25 cellular contexts compared by ENCODE assay signal in genomic region chr10:3692331-3692860, GRCh38.
DNase-seq lines count a peak whose midpoint lies in the region; ATAC-seq and TF ChIP-seq lines count a peak whose summit lies in the region.
"Had no signal": no experiment of that assay in that cellular context is flagged by ENCODE, and none has a peak within 500 bp of the region (broad histone marks: within the 10 kb centered on the region; RNA-seq: fewer than 3 reads in every experiment).

No MANE protein-coding gene starts in this region.

- peak in 1 of 2 experiments; percentile 27 for DNase-seq in Caco-2
- DNase-seq in OCI-M1 (lab: John Stamatoyannopoulos, UW), result peak; percentile 30
- DNase-seq in fibroblast of pulmonary artery (ENCODE audit: low read depth), result peak; percentile 20
- no peak for DNase-seq in osteocyte (ENCODE audit: extremely low spot score, unreplicated experiment)
- no peak for DNase-seq in brain microvascular endothelial cell
- no peak for DNase-seq in ecto neural progenitor cell (ENCODE audit: low spot score)
- DNase-seq in NCI-H1105 treated with DMSO at 0.1 percent for 48 hours (lab: John Stamatoyannopoulos, UW), result no peak
- DNase-seq: aorta; BE2C; central memory CD4-positive, alpha-beta T cell; DMS79; dorsolateral prefrontal cortex; foreskin keratinocyte; H7; heart right ventricle; left lung; NCI-H1694 treated with DMSO at 0.1 percent for 48 hours; NCI-H2171 treated with DMSO at 0.1 percent for 48 hours; NCI-H526 treated with DMSO at 0.1 percent for 48 hours had no signal

- H3K27ac Mint-ChIP-seq in Caco-2 (ENCODE audit: unreplicated experiment) (peak overlapping the region; percentile 50), osteocyte (ENCODE audit: unreplicated experiment) (peak overlapping the region; percentile 16)
- H3K27ac Mint-ChIP-seq: activated naive CD4-positive, alpha-beta T cell treated with anti-CD3 and anti-CD28 coated beads, Interleukin-2, amount 50 U/mL, for 24 hours; progenitor cell of endocrine pancreas; WTC11 had no signal

- in situ Hi-C loops in brain microvascular endothelial cell (cut with HindIII; ENCODE audit: low pct_ligation_motif_present, low sequenced_read_pairs), result no loop called here

- H3K9me3 Mint-ChIP-seq in Caco-2 (ENCODE audit: unreplicated experiment), result no peaks in the 10 kb centered on the region
- H3K9me3 Mint-ChIP-seq in osteocyte (ENCODE audit: unreplicated experiment), result no peaks in the 10 kb centered on the region
- H3K9me3 Mint-ChIP-seq: activated naive CD4-positive, alpha-beta T cell treated with anti-CD3 and anti-CD28 coated beads, Interleukin-2, amount 50 U/mL, for 24 hours had no signal

- no peak for ATAC-seq in GM21381 (IDR thresholded peaks at IDR 0.05; ENCODE audit: unreplicated experiment)
- ATAC-seq: foreskin keratinocyte, heart right ventricle, left lung had no signal

- no TSS peak for BruUV-seq in Caco-2 (replicated peaks; lab: Mats Ljungman, UMichigan)

- H3K4me1 ChIP-seq in Caco-2, result peaks cover 25% of the 10 kb centered on the region
- H3K4me1 ChIP-seq: BE2C, left lung had no signal

- H3K27me3 Mint-ChIP-seq in Caco-2 (ENCODE audit: insufficient read depth, unreplicated experiment), result no peaks in the 10 kb centered on the region
- no peaks in the 10 kb centered on the region for H3K27me3 Mint-ChIP-seq in osteocyte (ENCODE audit: unreplicated experiment)
- H3K27me3 Mint-ChIP-seq: activated naive CD4-positive, alpha-beta T cell treated with anti-CD3 and anti-CD28 coated beads, Interleukin-2, amount 50 U/mL, for 24 hours; progenitor cell of endocrine pancreas had no signal

- TF ChIP-seq CTCF in Caco-2 (IDR thresholded peaks at IDR 0.05; ENCODE audit: insufficient read depth in 1 of 2, low read depth in 1 of 2, low read length in 1 of 2, severe bottlenecking in 1 of 2, unreplicated experiment in 1 of 2) (no peak), fibroblast of pulmonary artery (IDR thresholded peaks at IDR 0.05; ENCODE audit: low read length, missing control alignments) (no peak), osteocyte (IDR thresholded peaks at IDR 0.05) (no peak), brain microvascular endothelial cell (IDR thresholded peaks at IDR 0.05; ENCODE audit: low read depth, low read length, missing control alignments) (no peak)

- H3K36me3 ChIP-seq in Caco-2 (ENCODE audit: control insufficient read depth, insufficient read depth, low read length) (no peaks in the 10 kb centered on the region), brain microvascular endothelial cell (replicated peaks) (no peaks in the 10 kb centered on the region)
- H3K36me3 ChIP-seq: BE2C, heart right ventricle, left lung had no signal

- POLR2A ChIA-PET in Caco-2 (lab: Charles Lee), result interaction anchor here (0.6 kb wide), 1 partner anchor 160 kb away, joined by 3 read pairs; no protein-coding TSS in a partner anchor

- H3K4me1 Mint-ChIP-seq in Caco-2 (ENCODE audit: low read depth, unreplicated experiment) (peaks cover 15% of the 10 kb centered on the region), osteocyte (ENCODE audit: unreplicated experiment) (peaks cover 25% of the 10 kb centered on the region)

- no peak overlapping the region for H3K27ac ChIP-seq in brain microvascular endothelial cell
- H3K27ac ChIP-seq: dorsolateral prefrontal cortex, foreskin keratinocyte, KMS-11, left lung, SK-N-MC had no signal

- intact Hi-C loops in Caco-2 (cut with micrococcal nuclease; ENCODE audit: unreplicated experiment), result loop anchor here (1.0 kb wide), 1 partner anchor 10 kb away; no protein-coding TSS in a partner anchor

- H3K9me3 ChIP-seq in Caco-2, result no peaks in the 10 kb centered on the region
- H3K9me3 ChIP-seq: BE2C, heart right ventricle, left lung had no signal

- no peaks in the 10 kb centered on the region for H3K36me3 Mint-ChIP-seq in Caco-2 (ENCODE audit: insufficient read depth, unreplicated experiment)
- H3K36me3 Mint-ChIP-seq in osteocyte (ENCODE audit: unreplicated experiment), result no peaks in the 10 kb centered on the region
- H3K36me3 Mint-ChIP-seq: activated naive CD4-positive, alpha-beta T cell treated with anti-CD3 and anti-CD28 coated beads, Interleukin-2, amount 50 U/mL, for 24 hours; WTC11 had no signal

- H3K27me3 ChIP-seq in Caco-2 (replicated peaks; ENCODE audit: control insufficient read depth, insufficient read depth, low read length), result no peaks in the 10 kb centered on the region
- H3K27me3 ChIP-seq in brain microvascular endothelial cell (replicated peaks), result no peaks in the 10 kb centered on the region
- H3K27me3 ChIP-seq: BE2C, dorsolateral prefrontal cortex, foreskin keratinocyte, heart right ventricle, left lung had no signal

- H3K4me3 Mint-ChIP-seq in Caco-2 (ENCODE audit: unreplicated experiment) (peak overlapping the region; percentile 22), osteocyte (ENCODE audit: unreplicated experiment) (no peak overlapping the region)
- H3K4me3 Mint-ChIP-seq: activated naive CD4-positive, alpha-beta T cell treated with anti-CD3 and anti-CD28 coated beads, Interleukin-2, amount 50 U/mL, for 24 hours; WTC11 had no signal

- no peak overlapping the region for H3K4me3 ChIP-seq in Caco-2 (ENCODE audit: low read depth, low read length)
- no peak overlapping the region for H3K4me3 ChIP-seq in fibroblast of pulmonary artery (replicated peaks; ENCODE audit: low read depth, low read length)
- H3K4me3 ChIP-seq in brain microvascular endothelial cell (ENCODE audit: low read depth, low read length), result no peak overlapping the region
- H3K4me3 ChIP-seq: dorsolateral prefrontal cortex, heart right ventricle, left lung, SK-N-MC had no signal

- CTCF ChIA-PET in Caco-2 (lab: Charles Lee), result no interaction called here

Comparison
In these comparisons a context has a peak if more than half of its experiments do, and no peak if none do; other contexts are left out.
1. DNase-seq: peak in OCI-M1 (single experiment) and fibroblast of pulmonary artery (single experiment); none in osteocyte (single experiment), brain microvascular endothelial cell (single experiment), ecto neural progenitor cell (single experiment) and NCI-H1105 treated with DMSO at 0.1 percent for 48 hours (single experiment).